In genomic region chr3:49939858-49940666, GRCh38 we compare ENCODE assay signal across 8 cellular contexts. TPM values are rescaled to one million over a fixed set of nuclear protein-coding genes. Genes with fewer than 3 reads are reported as not detected.
A peak's percentile ranks its signal among the peaks of the same experiment; 100 is the strongest.
DNase-seq lines count a peak whose midpoint lies in the region; ATAC-seq lines count a peak whose summit lies in the region.

RBM6 (plus strand) TSS chr3:49940150; CDS start chr3:49962642, 22,492 bp downstream.

- ATAC-seq in GM19372 (IDR thresholded peaks at IDR 0.05; ENCODE audit: low read depth, unreplicated experiment), result peak; percentile 95
- ATAC-seq in HG03558 (IDR thresholded peaks at IDR 0.05; ENCODE audit: extremely low read depth, unreplicated experiment), result peak; percentile 48
- peak; percentile 97 for ATAC-seq in left lobe of liver

- peak within 1 kb of the TSS; percentile 95 for H3K27ac Mint-ChIP-seq in dendritic cell treated with granulocyte-macrophage colony-stimulating factor and Interleukin-4, amounts not matched to agents 40 ng/mL and 50 ng/mL, for 4 days

- H3K4me3 Mint-ChIP-seq in dendritic cell treated with granulocyte-macrophage colony-stimulating factor and Interleukin-4, amounts not matched to agents 40 ng/mL and 50 ng/mL, for 4 days, result peak within 1 kb of the TSS; percentile 86

- peaks cover 33% of the 10 kb centered on the region for H3K4me1 Mint-ChIP-seq in dendritic cell treated with granulocyte-macrophage colony-stimulating factor and Interleukin-4, amounts not matched to agents 40 ng/mL and 50 ng/mL, for 4 days (ENCODE audit: low read depth)

- peak; percentile 55 to 99 (median 97) for DNase-seq in C1 segment of cervical spinal cord (lab: John Stamatoyannopoulos, UW)
- DNase-seq in NCI-H748 treated with DMSO at 0.1 percent for 48 hours (lab: John Stamatoyannopoulos, UW), result peak; percentile 78
- peak; percentile 82 to 95 for DNase-seq in activated CD4-positive, alpha-beta T cell treated with anti-CD3 and anti-CD28 coated beads, Interleukin-2, amount 50 U/mL, for 24 hours (ENCODE audit: low read depth in 1 of 2, low spot score in 1 of 2)
- DNase-seq in left lobe of liver (ENCODE audit: low spot score), result peak; percentile 99
- DNase-seq in stimulated activated CD4-positive, alpha-beta T cell treated with anti-CD3 and anti-CD28 coated beads, Interleukin-2, amount 100 ng/mL, for 4 hours (ENCODE audit: low read depth), result peak; percentile 92

- peaks cover 21% of the 10 kb centered on the region for H3K36me3 Mint-ChIP-seq in dendritic cell treated with granulocyte-macrophage colony-stimulating factor and Interleukin-4, amounts not matched to agents 40 ng/mL and 50 ng/mL, for 4 days (ENCODE audit: low read depth)

- intact Hi-C loops in dendritic cell treated with granulocyte-macrophage colony-stimulating factor and Interleukin-4, amounts not matched to agents 40 ng/mL and 50 ng/mL, for 4 days (cut with micrococcal nuclease), result loop anchor here (1.0 kb wide), 1 partner anchor 11 kb away; the partner anchor contains the start of gene MON1A

- no peaks in the 10 kb centered on the region for H3K27me3 Mint-ChIP-seq in dendritic cell treated with granulocyte-macrophage colony-stimulating factor and Interleukin-4, amounts not matched to agents 40 ng/mL and 50 ng/mL, for 4 days

- no peaks in the 10 kb centered on the region for H3K9me3 Mint-ChIP-seq in dendritic cell treated with granulocyte-macrophage colony-stimulating factor and Interleukin-4, amounts not matched to agents 40 ng/mL and 50 ng/mL, for 4 days

RNA-seq across cellular contexts. Expression of gene RBM6, which starts in this region (rescaled TPM):
- 45.7 TPM for total RNA-seq in left lobe of liver

Comparison
In these comparisons a context has a peak if more than half of its experiments do, and no peak if none do; other contexts are left out.
1. Peak in every context shown above with its lines: DNase-seq and ATAC-seq.